Comparison of ENCODE assay signal across 8 cellular contexts in the genomic region with DNA sequence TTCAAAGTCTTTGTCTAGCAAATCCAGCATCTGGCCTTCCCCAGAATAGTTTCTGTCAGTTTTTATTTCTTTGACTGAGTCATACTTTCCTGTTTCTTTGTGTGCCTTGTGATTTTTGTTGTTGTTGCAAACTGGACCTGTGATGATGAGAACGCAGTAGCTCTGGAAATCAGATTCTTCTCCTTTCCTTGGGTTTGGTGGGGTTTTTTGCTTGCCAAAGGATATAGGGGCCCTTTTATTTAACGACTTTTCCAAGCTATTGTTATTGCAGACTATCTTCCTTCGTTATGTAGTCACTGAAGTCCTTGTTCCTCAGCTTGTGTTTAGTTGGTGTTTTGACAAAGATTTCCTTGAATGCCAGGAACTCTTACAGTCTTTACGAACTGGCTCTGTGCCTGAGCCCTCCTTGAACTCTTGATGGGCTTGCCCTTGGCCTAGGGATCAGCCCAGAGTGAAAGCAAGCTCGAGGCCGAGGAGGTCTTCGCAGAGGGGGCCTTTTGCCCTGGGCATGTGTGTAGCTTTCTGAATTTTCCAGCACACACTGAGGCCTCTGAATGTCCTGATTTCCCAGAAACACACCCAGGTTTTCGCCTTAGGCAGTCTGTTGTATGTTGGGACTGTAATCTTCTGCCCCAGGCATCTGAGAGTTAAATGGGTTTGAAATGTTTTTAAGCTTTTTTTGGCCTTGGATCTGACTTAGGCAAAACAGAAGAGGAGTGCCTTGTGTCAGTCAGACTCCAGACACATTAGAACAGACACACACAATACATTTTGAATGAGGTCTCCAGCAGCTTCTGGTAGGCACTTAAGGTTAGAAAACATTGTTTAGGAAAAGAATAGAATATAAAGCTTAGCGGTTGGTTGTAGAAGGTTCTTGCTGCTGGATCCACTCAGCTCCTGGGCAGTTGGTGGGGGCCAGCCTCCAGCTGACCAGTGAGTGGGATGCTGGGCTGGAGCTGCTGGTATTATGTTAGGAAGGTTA. TPM values are rescaled to one million over a fixed set of nuclear protein-coding genes. Genes with fewer than 3 reads are reported as not detected.
A peak's percentile ranks its signal among the peaks of the same experiment; 100 is the strongest.
DNase-seq lines count a peak whose midpoint lies in the region; ATAC-seq and TF ChIP-seq lines count a peak whose summit lies in the region.

No MANE protein-coding gene starts in this region.

- no peaks in the 10 kb centered on the region for H3K9me3 Mint-ChIP-seq in CD8-positive, alpha-beta T cell

- H3K4me1 ChIP-seq in CD8-positive, alpha-beta T cell (ENCODE audit: insufficient read depth, low read length) = peaks cover 15% of the 10 kb centered on the region
- H3K4me1 ChIP-seq in esophagus muscularis mucosa (peaks cover 70 to 93% (median 91%) of the 10 kb centered on the region in 4 donors), osteoblast (ENCODE audit: insufficient read depth, low read length) (peaks cover 32% of the 10 kb centered on the region)

- TF ChIP-seq CTCF in CD8-positive, alpha-beta T cell (IDR thresholded peaks at IDR 0.05) = no peak
- TF ChIP-seq CTCF in RWPE1 (conservative IDR thresholded peaks at IDR 0.05; ENCODE audit: low read depth) (no peak), esophagus muscularis mucosa (IDR thresholded peaks at IDR 0.05) (no peak), osteoblast (IDR thresholded peaks at IDR 0.05; ENCODE audit: extremely low read depth, low read depth, low read length) (no peak)

- H3K36me3 Mint-ChIP-seq in CD8-positive, alpha-beta T cell = peaks cover 10% of the 10 kb centered on the region

- no peak overlapping the region for H3K4me3 Mint-ChIP-seq in CD8-positive, alpha-beta T cell

- H3K79me2 ChIP-seq in osteoblast (ENCODE audit: insufficient read depth, low read length) = peaks cover 95% of the 10 kb centered on the region

- WGBS in esophagus muscularis mucosa = 14% methylated on average over 9 of the region's 9 CpGs

- no peaks in the 10 kb centered on the region for H3K9me3 ChIP-seq in CD8-positive, alpha-beta T cell (ENCODE audit: low read length)
- H3K9me3 ChIP-seq in esophagus muscularis mucosa = no peaks in the 10 kb centered on the region
- H3K9me3 ChIP-seq in osteoblast (ENCODE audit: low read depth, low read length) = no peaks in the 10 kb centered on the region

- intact Hi-C loops in CD8-positive, alpha-beta T cell (cut with DNase I, micrococcal nuclease) = no loop called here
- intact Hi-C loops in esophagus muscularis mucosa (cut with DNase I) = no loop called here

- no peak for DNase-seq in CD8-positive, alpha-beta T cell
- DNase-seq in RWPE1 (ENCODE audit: low spot score) = no peak
- DNase-seq in esophagus muscularis mucosa (ENCODE audit: extremely low spot score) = no peak
- DNase-seq in osteoblast (ENCODE audit: insufficient read length, low spot score, missing footprints) = peak; percentile 81
- DNase-seq in NCI-H128 (lab: John Stamatoyannopoulos, UW; ENCODE audit: unreplicated experiment) = no peak
- DNase-seq in NCI-H1694 (lab: John Stamatoyannopoulos, UW) = no peak

- no peak for TF ChIP-seq EP300 in esophagus muscularis mucosa (IDR thresholded peaks at IDR 0.05)

- peaks cover 58% of the 10 kb centered on the region for H3K4me1 Mint-ChIP-seq in CD8-positive, alpha-beta T cell (ENCODE audit: low read depth)

- peaks cover 53% of the 10 kb centered on the region for H4K20me1 ChIP-seq in osteoblast (ENCODE audit: insufficient read depth, low read length)

- H3K27ac Mint-ChIP-seq in CD8-positive, alpha-beta T cell = peak overlapping the region; percentile 7

- H3K27me3 Mint-ChIP-seq in CD8-positive, alpha-beta T cell (ENCODE audit: low read depth) = no peaks in the 10 kb centered on the region

- H3K4me2 ChIP-seq in osteoblast (ENCODE audit: insufficient read depth, low read length) = peak overlapping the region; percentile 66

- no peak overlapping the region for H3K4me3 ChIP-seq in CD8-positive, alpha-beta T cell (ENCODE audit: low read depth, low read length)
- peak overlapping the region; percentile 15 to 31 (median 24) for H3K4me3 ChIP-seq in esophagus muscularis mucosa
- peak overlapping the region; percentile 50 for H3K4me3 ChIP-seq in osteoblast (ENCODE audit: insufficient read depth, low read length)

- H3K36me3 ChIP-seq in CD8-positive, alpha-beta T cell (ENCODE audit: insufficient read depth, low read length) = no peaks in the 10 kb centered on the region
- H3K36me3 ChIP-seq in esophagus muscularis mucosa (no peaks in the 10 kb centered on the region), osteoblast (ENCODE audit: insufficient read depth, low read length) (no peaks in the 10 kb centered on the region)

- no peak overlapping the region for H3K27ac ChIP-seq in CD8-positive, alpha-beta T cell (ENCODE audit: low read depth, low read length)
- H3K27ac ChIP-seq in RWPE1 (peak overlapping the region; percentile 91), esophagus muscularis mucosa (replicated peaks in 1 of 4) (peak overlapping the region; percentile 80 to 91 (median 88)), osteoblast (ENCODE audit: low read depth, low read length) (peak overlapping the region; percentile 92)

- no peaks in the 10 kb centered on the region for H3K27me3 ChIP-seq in CD8-positive, alpha-beta T cell (ENCODE audit: insufficient read depth, low read length)
- H3K27me3 ChIP-seq in esophagus muscularis mucosa (no peaks in the 10 kb centered on the region), osteoblast (ENCODE audit: insufficient read depth, low read length) (no peaks in the 10 kb centered on the region)

- POLR2A ChIA-PET in CD8-positive, alpha-beta T cell (lab: Charles Lee) = no interaction called here
- POLR2A ChIA-PET in RWPE1 (lab: Yijun Ruan, JAX; ENCODE audit: low non-redundant PET) = no interaction called here

- CTCF ChIA-PET in CD8-positive, alpha-beta T cell (lab: Charles Lee) = interaction anchor here (0.6 to 1.8 kb wide), 4 partner anchors 14 to 126 kb away, joined by 3 to 10 read pairs (median 6); no protein-coding TSS in a partner anchor
- CTCF ChIA-PET in RWPE1 (lab: Yijun Ruan, JAX) = interaction anchor here (0.6 to 1.7 kb wide), 4 partner anchors 15 to 267 kb away, joined by 3 to 10 read pairs (median 3); no protein-coding TSS in a partner anchor

- no peak for ATAC-seq in CD8-positive, alpha-beta T cell
- no peak for ATAC-seq in HG03280 (IDR thresholded peaks at IDR 0.05; ENCODE audit: unreplicated experiment)
- no peak for ATAC-seq in HG03025 (IDR thresholded peaks at IDR 0.05; ENCODE audit: low FRiP score, unreplicated experiment)

- H2AFZ ChIP-seq in osteoblast (ENCODE audit: low read length) = no peak overlapping the region

- no peak for TF ChIP-seq POLR2A in esophagus muscularis mucosa (IDR thresholded peaks at IDR 0.05; ENCODE audit: low read depth)

RNA-seq across cellular contexts. Expression of a gene that starts 17.0 kb away (rescaled TPM):
- 10 to 100 TPM; 36.1 to 37.7 TPM for total RNA-seq in CD8-positive, alpha-beta T cell
- 10 to 100 TPM; 27.0 to 51.6 (median 45.3) TPM for total RNA-seq in esophagus muscularis mucosa
- 26.8 and 29.3 TPM in 2 replicates for total RNA-seq in osteoblast
